In genomic region chr2:239052720-239053665, GRCh38 we compare ENCODE assay signal across 17 cellular contexts.
DNase-seq lines count a peak whose midpoint lies in the region; ATAC-seq and TF ChIP-seq lines count a peak whose summit lies in the region.
"Had no signal": no experiment of that assay in that cellular context is flagged by ENCODE, and none has a peak within 500 bp of the region (broad histone marks: within the 10 kb centered on the region; RNA-seq: fewer than 3 reads in every experiment).

No MANE protein-coding gene starts in this region.

- no peak overlapping the region for H3K9ac ChIP-seq in BLaER1
- H3K9ac ChIP-seq in endodermal cell (ENCODE audit: extremely low read depth, low read length, poor library complexity, severe bottlenecking): no peak overlapping the region

- H3K4me2 ChIP-seq in BLaER1: no peak overlapping the region
- H3K4me2 ChIP-seq: GM23338 had no signal

- CTCF ChIA-PET in CD8-positive, alpha-beta T cell (lab: Charles Lee): no interaction called here

- H3K4me1 Mint-ChIP-seq in CD8-positive, alpha-beta T cell (ENCODE audit: low read depth): no peaks in the 10 kb centered on the region
- H3K4me1 Mint-ChIP-seq in endodermal cell (no peaks in the 10 kb centered on the region), HFFc6 (ENCODE audit: low read depth) (peaks cover 5% of the 10 kb centered on the region; the same call in 1 of the 2 replicates)
- H3K4me1 Mint-ChIP-seq: GM23338 had no signal

- H3K27ac Mint-ChIP-seq in CD8-positive, alpha-beta T cell: peak overlapping the region; percentile 10
- H3K27ac Mint-ChIP-seq in endodermal cell: peak overlapping the region; percentile 17
- H3K27ac Mint-ChIP-seq in HFFc6: no peak overlapping the region
- H3K27ac Mint-ChIP-seq: CD4-positive, alpha-beta T cell; GM23338 had no signal

- no peaks in the 10 kb centered on the region for H3K9me3 Mint-ChIP-seq in CD8-positive, alpha-beta T cell
- H3K9me3 Mint-ChIP-seq in endodermal cell (no peaks in the 10 kb centered on the region), HFFc6 (no peaks in the 10 kb centered on the region)
- H3K9me3 Mint-ChIP-seq: CD4-positive, alpha-beta T cell; GM23338 had no signal

- no peak overlapping the region for H3K4me3 Mint-ChIP-seq in CD8-positive, alpha-beta T cell
- H3K4me3 Mint-ChIP-seq in endodermal cell (no peak overlapping the region), HFFc6 (no peak overlapping the region)
- H3K4me3 Mint-ChIP-seq: CD4-positive, alpha-beta T cell; GM23338 had no signal

- peaks cover 46% of the 10 kb centered on the region for H3K36me3 Mint-ChIP-seq in CD8-positive, alpha-beta T cell
- peaks cover 23% of the 10 kb centered on the region for H3K36me3 Mint-ChIP-seq in endodermal cell (ENCODE audit: low read depth)
- H3K36me3 Mint-ChIP-seq in HFFc6 (ENCODE audit: low read depth): peaks cover 5% of the 10 kb centered on the region; the same call in 1 of the 2 replicates

- H3K27me3 Mint-ChIP-seq in CD8-positive, alpha-beta T cell (ENCODE audit: low read depth): no peaks in the 10 kb centered on the region
- H3K27me3 Mint-ChIP-seq in endodermal cell (ENCODE audit: insufficient read depth): no peaks in the 10 kb centered on the region
- no peaks in the 10 kb centered on the region; the same call in 1 of the 2 replicates for H3K27me3 Mint-ChIP-seq in HFFc6 (ENCODE audit: insufficient read depth)
- H3K27me3 Mint-ChIP-seq: CD4-positive, alpha-beta T cell had no signal

- H4K20me1 ChIP-seq in BLaER1: no peaks in the 10 kb centered on the region

- H3K4me3 ChIP-seq in BLaER1: no peak overlapping the region
- H3K4me3 ChIP-seq in CD8-positive, alpha-beta T cell (ENCODE audit: low read depth, low read length): no peak overlapping the region
- no peak overlapping the region for H3K4me3 ChIP-seq in endodermal cell (ENCODE audit: low read length)
- H3K4me3 ChIP-seq in sigmoid colon: no peak overlapping the region
- no peak overlapping the region for H3K4me3 ChIP-seq in thyroid gland (replicated peaks in 1 of 3)
- H3K4me3 ChIP-seq: GM23338 had no signal

- TF ChIP-seq EP300 in sigmoid colon (IDR thresholded peaks at IDR 0.05): no peak

- no peak for ATAC-seq in CD8-positive, alpha-beta T cell
- ATAC-seq in HG03045 (IDR thresholded peaks at IDR 0.05; ENCODE audit: unreplicated experiment): no peak
- ATAC-seq: GM23338 had no signal

- TF ChIP-seq POLR2A in sigmoid colon (IDR thresholded peaks at IDR 0.05): no peak
- no peak for TF ChIP-seq POLR2A in thyroid gland (IDR thresholded peaks at IDR 0.05)

- H3K27me3 ChIP-seq in BLaER1 (no peaks in the 10 kb centered on the region), endodermal cell (ENCODE audit: control insufficient read depth, insufficient read depth, low read length, poor library complexity, severe bottlenecking) (no peaks in the 10 kb centered on the region), sigmoid colon (no peaks in the 10 kb centered on the region), thyroid gland (no peaks in the 10 kb centered on the region)
- no peaks in the 10 kb centered on the region for H3K27me3 ChIP-seq in CD8-positive, alpha-beta T cell (ENCODE audit: insufficient read depth, low read length)
- H3K27me3 ChIP-seq: BE2C had no signal

- 0 out of 2 replicates have a peak overlapping the region, but pooled peaks have one; percentile 9 for H3K27ac ChIP-seq in BLaER1
- no peak overlapping the region for H3K27ac ChIP-seq in CD8-positive, alpha-beta T cell (ENCODE audit: low read depth, low read length)
- no peak overlapping the region for H3K27ac ChIP-seq in endodermal cell (ENCODE audit: low read depth, low read length)
- H3K27ac ChIP-seq in sigmoid colon: no peak overlapping the region
- no peak overlapping the region for H3K27ac ChIP-seq in thyroid gland

- 95% methylated on average over 46 to 55 of the region's 55 CpGs for WGBS in endodermal cell (ENCODE audit: insufficient coverage in 1 of 2, insufficient read length in 1 of 2), 2 experiments
- 95 to 96% methylated on average over 55 of the region's 55 CpGs for WGBS in sigmoid colon, 2 donors
- WGBS in thyroid gland, 2 donors: 96 to 97% methylated on average over 39 to 55 of the region's 55 CpGs

- peaks cover 5% of the 10 kb centered on the region for H3K4me1 ChIP-seq in BLaER1
- H3K4me1 ChIP-seq in CD8-positive, alpha-beta T cell (ENCODE audit: insufficient read depth, low read length): no peaks in the 10 kb centered on the region
- H3K4me1 ChIP-seq in endodermal cell (ENCODE audit: control insufficient read depth, insufficient read depth, low read length): no peaks in the 10 kb centered on the region
- H3K4me1 ChIP-seq in sigmoid colon: no peaks in the 10 kb centered on the region
- H3K4me1 ChIP-seq in thyroid gland: no peaks in the 10 kb centered on the region
- H3K4me1 ChIP-seq: BE2C, Caco-2 had no signal

- no peak for DNase-seq in CD8-positive, alpha-beta T cell
- DNase-seq in endodermal cell: no peak
- peak; percentile 55 for DNase-seq in sigmoid colon
- no peak for DNase-seq in HFFc6
- no peak for DNase-seq in thyroid gland
- DNase-seq: BE2C; Caco-2; CD4-positive, alpha-beta T cell; DMS 273 treated with DMSO at 0.1 percent for 48 hours; Kasumi-1; NCI-H1694 treated with DMSO at 0.1 percent for 48 hours; NCI-H446 treated with DMSO at 0.1 percent for 48 hours; NCI-H526 treated with DMSO at 0.1 percent for 48 hours; OCI-M1 had no signal

- H3K36me3 ChIP-seq in BLaER1: peaks cover 75% of the 10 kb centered on the region
- H3K36me3 ChIP-seq in CD8-positive, alpha-beta T cell (ENCODE audit: insufficient read depth, low read length): peaks cover 3% of the 10 kb centered on the region
- peaks cover 6% of the 10 kb centered on the region for H3K36me3 ChIP-seq in endodermal cell (ENCODE audit: control insufficient read depth, insufficient read depth, low read length)
- H3K36me3 ChIP-seq in sigmoid colon: peaks cover 35 to 94% (median 45%) of the 10 kb centered on the region in 4 donors
- H3K36me3 ChIP-seq in thyroid gland: peaks cover 14 to 33% of the 10 kb centered on the region in 2 donors

- intact Hi-C loops in CD8-positive, alpha-beta T cell (cut with DNase I, micrococcal nuclease): no loop called here
- intact Hi-C loops in sigmoid colon (cut with DNase I): no loop called here
- intact Hi-C loops in thyroid gland (cut with DNase I): no loop called here

- TF ChIP-seq CTCF in CD8-positive, alpha-beta T cell (IDR thresholded peaks at IDR 0.05): no peak
- TF ChIP-seq CTCF in endodermal cell (conservative IDR thresholded peaks at IDR 0.05): no peak
- no peak for TF ChIP-seq CTCF in sigmoid colon (IDR thresholded peaks at IDR 0.05)
- TF ChIP-seq CTCF in HFFc6 (IDR thresholded peaks at IDR 0.05): no peak
- no peak for TF ChIP-seq CTCF in thyroid gland (IDR thresholded peaks at IDR 0.05)

- peaks cover 8% of the 10 kb centered on the region for H3K9me3 ChIP-seq in BLaER1
- H3K9me3 ChIP-seq in CD8-positive, alpha-beta T cell (ENCODE audit: low read length): no peaks in the 10 kb centered on the region
- peaks cover 13% of the 10 kb centered on the region for H3K9me3 ChIP-seq in endodermal cell (ENCODE audit: control insufficient read depth, low read length)
- peaks cover 0 to 5% (median 0%) of the 10 kb centered on the region in 4 donors for H3K9me3 ChIP-seq in sigmoid colon
- no peaks in the 10 kb centered on the region for H3K9me3 ChIP-seq in thyroid gland
- H3K9me3 ChIP-seq: BE2C, Caco-2 had no signal

- POLR2A ChIA-PET in CD8-positive, alpha-beta T cell (lab: Charles Lee): no interaction called here
